25 cellular contexts compared by ENCODE assay signal in genomic region chr6:165832471-165832836, GRCh38.
A peak's percentile ranks its signal among the peaks of the same experiment; 100 is the strongest.
DNase-seq lines count a peak whose midpoint lies in the region; ATAC-seq and TF ChIP-seq lines count a peak whose summit lies in the region.
"Had no signal": no experiment of that assay in that cellular context is flagged by ENCODE, and none has a peak within 500 bp of the region (broad histone marks: within the 10 kb centered on the region; RNA-seq: fewer than 3 reads in every experiment).

No MANE protein-coding gene starts in this region.

- H3K36me3 Mint-ChIP-seq in activated naive CD8-positive, alpha-beta T cell = no peaks in the 10 kb centered on the region
- H3K36me3 Mint-ChIP-seq in activated naive CD8-positive, alpha-beta T cell treated with anti-CD3 and anti-CD28 coated beads for 36 hours = no peaks in the 10 kb centered on the region
- no peaks in the 10 kb centered on the region for H3K36me3 Mint-ChIP-seq in stimulated activated naive CD8-positive, alpha-beta T cell treated with anti-CD3 and anti-CD28 coated beads, Interleukin-15, Interleukin-2, amounts not matched to agents 100 ng/mL and 50 ng/mL, for 24 hours (ENCODE audit: low read depth)
- H3K36me3 Mint-ChIP-seq in T-cell = no peaks in the 10 kb centered on the region
- H3K36me3 Mint-ChIP-seq: CD8-positive, alpha-beta memory T cell had no signal

- ATAC-seq in T-cell (replicated peaks in 1 of 4) (no peak), GM18858 (IDR thresholded peaks at IDR 0.05; ENCODE audit: unreplicated experiment) (no peak)
- ATAC-seq: HepG2, Right ventricle myocardium inferior, SK-N-SH treated with all-trans-retinoic acid at 6 μM for 48 hours had no signal

- DNase-seq in activated naive CD8-positive, alpha-beta T cell treated with anti-CD3 and anti-CD28 coated beads for 36 hours = no peak
- DNase-seq in KBM-7 (peak; percentile 11), left kidney (ENCODE audit: low read depth, low spot score) (peak; percentile 71), T-cell (no peak), GM10248 (ENCODE audit: extremely low spot score) (no peak)
- DNase-seq: C1 segment of cervical spinal cord; CD8-positive, alpha-beta memory T cell; DMS 273 treated with DMSO at 0.1 percent for 48 hours; DMS79 treated with DMSO at 0.1 percent for 48 hours; H9; MV-4-11; NCI-H1105; NCI-H1436 treated with DMSO at 0.1 percent for 48 hours; NCI-H1930; NCI-H446 treated with DMSO at 0.1 percent for 48 hours; NCI-H526; NCI-H82; PC-9; SJCRH30 had no signal

- peak overlapping the region; percentile 17 for H3K4me3 Mint-ChIP-seq in activated naive CD8-positive, alpha-beta T cell
- no peak overlapping the region for H3K4me3 Mint-ChIP-seq in activated naive CD8-positive, alpha-beta T cell treated with anti-CD3 and anti-CD28 coated beads for 36 hours
- peak overlapping the region; percentile 7 for H3K4me3 Mint-ChIP-seq in stimulated activated naive CD8-positive, alpha-beta T cell treated with anti-CD3 and anti-CD28 coated beads, Interleukin-15, Interleukin-2, amounts not matched to agents 100 ng/mL and 50 ng/mL, for 24 hours
- no peak overlapping the region for H3K4me3 Mint-ChIP-seq in T-cell
- H3K4me3 Mint-ChIP-seq: H9 had no signal

- H3K4me1 Mint-ChIP-seq in activated naive CD8-positive, alpha-beta T cell (ENCODE audit: low read depth) = peaks cover 14% of the 10 kb centered on the region
- peaks cover 9% of the 10 kb centered on the region for H3K4me1 Mint-ChIP-seq in activated naive CD8-positive, alpha-beta T cell treated with anti-CD3 and anti-CD28 coated beads for 36 hours
- H3K4me1 Mint-ChIP-seq in stimulated activated naive CD8-positive, alpha-beta T cell treated with anti-CD3 and anti-CD28 coated beads, Interleukin-15, Interleukin-2, amounts not matched to agents 100 ng/mL and 50 ng/mL, for 24 hours (ENCODE audit: low read depth) = peaks cover 15% of the 10 kb centered on the region
- H3K4me1 Mint-ChIP-seq in T-cell = peaks cover 7 to 12% (median 12%) of the 10 kb centered on the region in 3 donors

- H3K27ac Mint-ChIP-seq in activated naive CD8-positive, alpha-beta T cell = no peak overlapping the region
- H3K27ac Mint-ChIP-seq in activated naive CD8-positive, alpha-beta T cell treated with anti-CD3 and anti-CD28 coated beads for 36 hours = no peak overlapping the region
- H3K27ac Mint-ChIP-seq in stimulated activated naive CD8-positive, alpha-beta T cell treated with anti-CD3 and anti-CD28 coated beads, Interleukin-15, Interleukin-2, amounts not matched to agents 100 ng/mL and 50 ng/mL, for 24 hours = no peak overlapping the region
- H3K27ac Mint-ChIP-seq in T-cell = no peak overlapping the region
- H3K27ac Mint-ChIP-seq: CD8-positive, alpha-beta memory T cell; H9 had no signal

- peaks cover 19% of the 10 kb centered on the region for H3K27me3 Mint-ChIP-seq in activated naive CD8-positive, alpha-beta T cell
- H3K27me3 Mint-ChIP-seq in activated naive CD8-positive, alpha-beta T cell treated with anti-CD3 and anti-CD28 coated beads for 36 hours = peaks cover 45% of the 10 kb centered on the region
- H3K27me3 Mint-ChIP-seq in stimulated activated naive CD8-positive, alpha-beta T cell treated with anti-CD3 and anti-CD28 coated beads, Interleukin-15, Interleukin-2, amounts not matched to agents 100 ng/mL and 50 ng/mL, for 24 hours = peaks cover 28% of the 10 kb centered on the region
- H3K27me3 Mint-ChIP-seq in T-cell = peaks cover 43 to 55% of the 10 kb centered on the region in 2 donors

- no peak for TF ChIP-seq CTCF in GM10248 (IDR thresholded peaks at IDR 0.05; ENCODE audit: control extremely low read depth, extremely low read depth, low read depth, missing control alignments)

- no peaks in the 10 kb centered on the region for H3K9me3 Mint-ChIP-seq in activated naive CD8-positive, alpha-beta T cell (ENCODE audit: low read depth)
- H3K9me3 Mint-ChIP-seq in activated naive CD8-positive, alpha-beta T cell treated with anti-CD3 and anti-CD28 coated beads for 36 hours = no peaks in the 10 kb centered on the region
- H3K9me3 Mint-ChIP-seq in stimulated activated naive CD8-positive, alpha-beta T cell treated with anti-CD3 and anti-CD28 coated beads, Interleukin-15, Interleukin-2, amounts not matched to agents 100 ng/mL and 50 ng/mL, for 24 hours = no peaks in the 10 kb centered on the region
- peaks cover 0 to 5% (median 0%) of the 10 kb centered on the region in 3 donors for H3K9me3 Mint-ChIP-seq in T-cell
- H3K9me3 Mint-ChIP-seq: H9 had no signal

- POLR2A ChIA-PET in T-cell (lab: Charles Lee) (no interaction called here), GM10248 (lab: Yijun Ruan, JAX) (no interaction called here)

- CTCF ChIA-PET in T-cell (lab: Charles Lee) (interaction anchor here in 1 of 2 donors (0.8 kb wide), 1 partner anchor 19 kb away, joined by 3 read pairs; no protein-coding TSS in a partner anchor), GM10248 (lab: Yijun Ruan, JAX) (no interaction called here)

- in situ Hi-C loops in KBM-7 (cut with MboI; ENCODE audit: low pct_unique_long_range_greater_than_20kb, low sequenced_read_pairs) = no loop called here

Comparison
In these comparisons a context has a peak if more than half of its experiments do, and no peak if none do; other contexts are left out.
1. H3K4me3 Mint-ChIP-seq: peak in activated naive CD8-positive, alpha-beta T cell (single experiment) and stimulated activated naive CD8-positive, alpha-beta T cell treated with anti-CD3 and anti-CD28 coated beads, Interleukin-15, Interleukin-2, amounts not matched to agents 100 ng/mL and 50 ng/mL, for 24 hours (single experiment); none in activated naive CD8-positive, alpha-beta T cell treated with anti-CD3 and anti-CD28 coated beads for 36 hours (single experiment) and T-cell (0 of 3).
2. DNase-seq: peak in KBM-7 (single experiment) and left kidney (single experiment); none in activated naive CD8-positive, alpha-beta T cell treated with anti-CD3 and anti-CD28 coated beads for 36 hours (single experiment), T-cell (0 of 34) and GM10248 (single experiment).